In the genomic region with DNA sequence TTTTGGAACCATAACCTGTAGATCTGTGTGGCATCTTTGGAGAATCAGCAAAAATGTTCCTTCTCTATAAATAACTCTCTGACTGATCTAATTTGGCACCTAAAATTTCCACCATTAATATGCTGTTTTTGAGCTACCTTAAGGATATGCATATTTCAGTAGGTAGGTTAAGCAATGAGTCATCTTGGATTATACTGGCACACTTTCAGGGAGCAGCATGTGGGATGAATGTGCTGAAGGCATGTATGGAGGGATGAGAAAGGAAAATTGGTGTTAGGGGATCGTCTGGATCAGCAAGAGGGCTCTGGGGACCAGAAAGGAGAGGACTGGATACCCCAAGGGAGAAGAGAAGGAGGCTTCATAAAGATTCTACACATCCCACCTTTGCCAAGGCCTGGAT, we compare ENCODE assay signal across 20 cellular contexts. TPM values are rescaled to one million over a fixed set of nuclear protein-coding genes. Genes with fewer than 3 reads are reported as not detected.
"Had no signal": no experiment of that assay in that cellular context is flagged by ENCODE, and none has a peak within 500 bp of the region (broad histone marks: within the 10 kb centered on the region; RNA-seq: fewer than 3 reads in every experiment).

No MANE protein-coding gene starts in this region.

- DNase-seq: activated CD4-positive, alpha-beta T cell treated with anti-CD3 and anti-CD28 coated beads for 4 hours; activated CD8-positive, alpha-beta T cell treated with anti-CD3 and anti-CD28 coated beads for 36 hours; activated effector memory CD4-positive, alpha-beta T cell treated with anti-CD3 and anti-CD28 coated beads, Interleukin-2, amount 50 U/mL, for 16 hours; activated T-cell treated with anti-CD3 and anti-CD28 coated beads, Interleukin-2, amount 50 U/mL, for 4 hours; amniotic stem cell; kidney; left ventricle myocardium inferior; mucosa of descending colon; naive thymus-derived CD4-positive, alpha-beta T cell; pancreas; stimulated activated CD4-positive, alpha-beta T cell treated with anti-CD3 and anti-CD28 coated beads, Interleukin-12 subunit alpha, Interleukin-12 subunit beta, amount 100 ng/mL, for 4 hours; stimulated activated CD4-positive, alpha-beta T cell treated with anti-CD3 and anti-CD28 coated beads, Interleukin-2, amount 100 ng/mL, for 24 hours; T-helper 2 cell had no signal

- H3K27me3 ChIP-seq: hepatocyte, pancreas had no signal

- H2AFZ ChIP-seq: hepatocyte had no signal

- H3K79me2 ChIP-seq: hepatocyte had no signal

- H3K9me3 ChIP-seq: left ventricle myocardium inferior, mucosa of descending colon, pancreas had no signal

- H3K27ac Mint-ChIP-seq: activated CD8-positive, alpha-beta T cell treated with anti-CD3 and anti-CD28 coated beads for 36 hours; activated naive CD4-positive, alpha-beta T cell treated with anti-CD3 and anti-CD28 coated beads, Interleukin-2, amount 50 U/mL, for 24 hours; memory B cell; naive thymus-derived CD4-positive, alpha-beta T cell; WTC11 had no signal

- H3K4me2 ChIP-seq: hepatocyte had no signal

- H3K36me3 ChIP-seq: left ventricle myocardium inferior, pancreas had no signal

- H3K27ac ChIP-seq: hepatocyte, left ventricle myocardium inferior, pancreas had no signal

- FAIRE-seq: kidney, pancreas, TTC549 had no signal

- ATAC-seq: activated CD8-positive, alpha-beta T cell treated with anti-CD3 and anti-CD28 coated beads for 36 hours; activated T-cell treated with anti-CD3 and anti-CD28 coated beads, Interleukin-2, amount 50 U/mL, for 4 hours; mucosa of descending colon; naive thymus-derived CD4-positive, alpha-beta T cell; pancreas; WTC11 had no signal

- H3K36me3 Mint-ChIP-seq: activated naive CD4-positive, alpha-beta T cell treated with anti-CD3 and anti-CD28 coated beads, Interleukin-2, amount 50 U/mL, for 24 hours; memory B cell; naive thymus-derived CD4-positive, alpha-beta T cell; WTC11 had no signal

- H3K4me3 ChIP-seq: hepatocyte, left ventricle myocardium inferior, mucosa of descending colon, pancreas had no signal

- H3K4me1 ChIP-seq: left ventricle myocardium inferior, pancreas had no signal

- H3K9me3 Mint-ChIP-seq: activated CD8-positive, alpha-beta T cell treated with anti-CD3 and anti-CD28 coated beads for 36 hours; activated naive CD4-positive, alpha-beta T cell treated with anti-CD3 and anti-CD28 coated beads, Interleukin-2, amount 50 U/mL, for 24 hours; activated T-cell treated with anti-CD3 and anti-CD28 coated beads, Interleukin-2, amount 50 U/mL, for 4 hours; memory B cell; naive thymus-derived CD4-positive, alpha-beta T cell had no signal

RNA-seq across cellular contexts. Expression of gene ELF5, which starts 44.6 kb away (rescaled TPM):
- total RNA-seq: activated CD8-positive, alpha-beta T cell treated with anti-CD3 and anti-CD28 coated beads for 36 hours; activated T-cell treated with anti-CD3 and anti-CD28 coated beads, Interleukin-2, amount 50 U/mL, for 4 hours; dermis microvascular lymphatic vessel endothelial cell; epithelial cell of proximal tubule; left ventricle myocardium inferior; mucosa of descending colon; naive thymus-derived CD4-positive, alpha-beta T cell; WTC11 had no signal
- polyA plus RNA-seq: naive thymus-derived CD4-positive, alpha-beta T cell had no signal
